ENCODE assay signal across 14 cellular contexts in genomic region chr7:40916811-40917210, GRCh38.
DNase-seq lines count a peak whose midpoint lies in the region; ATAC-seq and TF ChIP-seq lines count a peak whose summit lies in the region.
"Had no signal": no experiment of that assay in that cellular context is flagged by ENCODE, and none has a peak within 500 bp of the region (broad histone marks: within the 10 kb centered on the region; RNA-seq: fewer than 3 reads in every experiment).

No MANE protein-coding gene starts in this region.

- TF ChIP-seq POLR2A in transverse colon (IDR thresholded peaks at IDR 0.05) = no peak
- no peak for TF ChIP-seq POLR2A in esophagus squamous epithelium (IDR thresholded peaks at IDR 0.05)

- ATAC-seq in T-helper 17 cell = no peak
- ATAC-seq in activated CD8-positive, alpha-beta T cell treated with anti-CD3 and anti-CD28 coated beads, Interleukin-2, amount 10 ng/mL, durations not matched to agents 7 days and 5 days = no peak
- ATAC-seq: GM23338 had no signal

- H3K36me3 Mint-ChIP-seq in T-helper 17 cell (ENCODE audit: low read depth) = no peaks in the 10 kb centered on the region
- H3K36me3 Mint-ChIP-seq in activated CD8-positive, alpha-beta T cell treated with anti-CD3 and anti-CD28 coated beads, Interleukin-2, amount 10 ng/mL, durations not matched to agents 7 days and 5 days (ENCODE audit: low read depth) = no peaks in the 10 kb centered on the region
- H3K36me3 Mint-ChIP-seq: CD4-positive, alpha-beta memory T cell had no signal

- no peak overlapping the region for H4K8ac ChIP-seq in mesenchymal stem cell (ENCODE audit: low read length)

- no peak overlapping the region for H3K27ac Mint-ChIP-seq in T-helper 17 cell
- no peak overlapping the region for H3K27ac Mint-ChIP-seq in activated CD8-positive, alpha-beta T cell treated with anti-CD3 and anti-CD28 coated beads, Interleukin-2, amount 10 ng/mL, durations not matched to agents 7 days and 5 days
- H3K27ac Mint-ChIP-seq: CD4-positive, alpha-beta memory T cell; GM23338 had no signal

- no peak overlapping the region for H2BK15ac ChIP-seq in mesenchymal stem cell (ENCODE audit: low read depth, poor library complexity, severe bottlenecking)

- no peak overlapping the region for H2BK5ac ChIP-seq in mesenchymal stem cell (ENCODE audit: low read depth, low read length, poor library complexity, severe bottlenecking)

- no peak overlapping the region for H3K18ac ChIP-seq in mesenchymal stem cell (ENCODE audit: low read depth in 1 of 2, low read length in 2 of 2)

- H3K4me3 Mint-ChIP-seq in T-helper 17 cell = no peak overlapping the region
- H3K4me3 Mint-ChIP-seq in activated CD8-positive, alpha-beta T cell treated with anti-CD3 and anti-CD28 coated beads, Interleukin-2, amount 10 ng/mL, durations not matched to agents 7 days and 5 days = no peak overlapping the region
- H3K4me3 Mint-ChIP-seq: CD4-positive, alpha-beta memory T cell; GM23338 had no signal

- H3K4ac ChIP-seq in mesenchymal stem cell (ENCODE audit: low read depth in 1 of 2, low read length in 2 of 2) = no peak overlapping the region

- H3K23ac ChIP-seq in mesenchymal stem cell (ENCODE audit: low read length in 2 of 2) = no peak overlapping the region

- H3K4me3 ChIP-seq in SJSA1 (no peak overlapping the region), fibroblast of villous mesenchyme (ENCODE audit: low read depth, low read length) (no peak overlapping the region), mesenchymal stem cell (ENCODE audit: insufficient read depth in 1 of 2, low read depth in 1 of 2, low read length in 2 of 2) (no peak overlapping the region), transverse colon (no peak overlapping the region), esophagus squamous epithelium (no peak overlapping the region)
- H3K4me3 ChIP-seq: GM23338 had no signal

- no peaks in the 10 kb centered on the region for H3K4me1 Mint-ChIP-seq in T-helper 17 cell
- H3K4me1 Mint-ChIP-seq in activated CD8-positive, alpha-beta T cell treated with anti-CD3 and anti-CD28 coated beads, Interleukin-2, amount 10 ng/mL, durations not matched to agents 7 days and 5 days (ENCODE audit: low read depth) = no peaks in the 10 kb centered on the region
- H3K4me1 Mint-ChIP-seq: CD4-positive, alpha-beta memory T cell; GM23338 had no signal

- H3K27me3 ChIP-seq in SJSA1 (replicated peaks) (no peaks in the 10 kb centered on the region), mesenchymal stem cell (ENCODE audit: control insufficient read depth in 1 of 2, insufficient read depth in 1 of 2, low read length in 2 of 2) (no peaks in the 10 kb centered on the region), transverse colon (no peaks in the 10 kb centered on the region), esophagus squamous epithelium (peaks cover 0 to 8% (median 0%) of the 10 kb centered on the region in 4 donors)
- H3K27me3 ChIP-seq: BE2C had no signal

- intact Hi-C loops in transverse colon (cut with DNase I; ENCODE audit: low total_unique reads) (no loop called here), esophagus squamous epithelium (cut with DNase I) (no loop called here)

- no peak for DNase-seq in SJSA1 (ENCODE audit: low read depth in 1 of 2, low spot score in 2 of 2)
- peak; percentile 28 for DNase-seq in fibroblast of villous mesenchyme (ENCODE audit: low read depth)
- peak; percentile 38 for DNase-seq in mesenchymal stem cell
- DNase-seq in transverse colon = no peak
- DNase-seq in T-helper 17 cell = no peak
- DNase-seq in activated CD8-positive, alpha-beta T cell treated with anti-CD3 and anti-CD28 coated beads, Interleukin-2, amount 10 ng/mL, durations not matched to agents 7 days and 5 days = no peak
- no peak for DNase-seq in esophagus squamous epithelium (lab: John Stamatoyannopoulos, UW)
- DNase-seq: BE2C; CD4-positive, alpha-beta memory T cell; DMS79; EL; H7 had no signal

- H2BK120ac ChIP-seq in mesenchymal stem cell (ENCODE audit: low read depth, low read length) = no peak overlapping the region

- H3K4me2 ChIP-seq in mesenchymal stem cell (ENCODE audit: low read length, poor library complexity, severe bottlenecking) = no peak overlapping the region
- H3K4me2 ChIP-seq: GM23338 had no signal

- TF ChIP-seq CTCF in fibroblast of villous mesenchyme (IDR thresholded peaks at IDR 0.05; ENCODE audit: insufficient read depth, low read depth, low read length) = no peak
- TF ChIP-seq CTCF in transverse colon (IDR thresholded peaks at IDR 0.05) = no peak
- TF ChIP-seq CTCF in esophagus squamous epithelium (IDR thresholded peaks at IDR 0.05) = no peak

- H2BK12ac ChIP-seq in mesenchymal stem cell (ENCODE audit: low read length in 2 of 2) = no peak overlapping the region

- H2AFZ ChIP-seq in mesenchymal stem cell (ENCODE audit: low read depth, low read length) = no peak overlapping the region
- H2AFZ ChIP-seq: GM23338 had no signal

- in situ Hi-C loops in transverse colon (cut with MboI; ENCODE audit: low pct_ligation_motif_present in 1 of 4, low pct_unique_long_range_greater_than_20kb in 1 of 4, low sequenced_read_pairs in 3 of 4) = no loop called here

- no peaks in the 10 kb centered on the region; the same call in 1 of the 2 replicates for H3K9me3 ChIP-seq in SJSA1 (replicated peaks)
- no peaks in the 10 kb centered on the region for H3K9me3 ChIP-seq in mesenchymal stem cell (ENCODE audit: control insufficient read depth, low read length)
- no peaks in the 10 kb centered on the region for H3K9me3 ChIP-seq in transverse colon
- no peaks in the 10 kb centered on the region for H3K9me3 ChIP-seq in T-helper 17 cell (ENCODE audit: control insufficient read depth, low read length, poor library complexity, severe bottlenecking)
- no peaks in the 10 kb centered on the region for H3K9me3 ChIP-seq in esophagus squamous epithelium
- H3K9me3 ChIP-seq: BE2C had no signal

- H3K4me1 ChIP-seq in SJSA1 (replicated peaks) = peaks cover 36% of the 10 kb centered on the region
- peaks cover 6% of the 10 kb centered on the region for H3K4me1 ChIP-seq in mesenchymal stem cell (ENCODE audit: control insufficient read depth, insufficient read depth, low read depth, low read length)
- H3K4me1 ChIP-seq in transverse colon = no peaks in the 10 kb centered on the region
- peaks cover 0 to 5% (median 0%) of the 10 kb centered on the region in 3 donors for H3K4me1 ChIP-seq in esophagus squamous epithelium
- H3K4me1 ChIP-seq: BE2C had no signal

- CTCF ChIA-PET in activated CD8-positive, alpha-beta T cell treated with anti-CD3 and anti-CD28 coated beads, Interleukin-2, amount 10 ng/mL, durations not matched to agents 7 days and 5 days (lab: Charles Lee) = no interaction called here

- WGBS in mesenchymal stem cell = 50% methylated on average over 2 of the region's 2 CpGs
- 72 to 83% methylated on average over 2 of the region's 2 CpGs for WGBS in transverse colon (ENCODE audit: low coverage in 1 of 2), 2 donors
- 70 to 85% methylated on average over 2 of the region's 2 CpGs for WGBS in esophagus squamous epithelium, 2 donors

- H3K27me3 Mint-ChIP-seq in T-helper 17 cell = no peaks in the 10 kb centered on the region
- H3K27me3 Mint-ChIP-seq in activated CD8-positive, alpha-beta T cell treated with anti-CD3 and anti-CD28 coated beads, Interleukin-2, amount 10 ng/mL, durations not matched to agents 7 days and 5 days (ENCODE audit: low read depth) = no peaks in the 10 kb centered on the region
- H3K27me3 Mint-ChIP-seq: CD4-positive, alpha-beta memory T cell had no signal

- H3K79me1 ChIP-seq in mesenchymal stem cell (replicated peaks; ENCODE audit: low read length, poor library complexity, severe bottlenecking) = no peaks in the 10 kb centered on the region

- H2AK5ac ChIP-seq in mesenchymal stem cell (ENCODE audit: low read length, severe bottlenecking) = no peak overlapping the region

- no peak overlapping the region for H4K91ac ChIP-seq in mesenchymal stem cell (ENCODE audit: low read length)

- peak overlapping the region; percentile 82 for H3K27ac ChIP-seq in SJSA1
- H3K27ac ChIP-seq in mesenchymal stem cell (ENCODE audit: low read length, poor library complexity, severe bottlenecking) = no peak overlapping the region
- H3K27ac ChIP-seq in transverse colon = no peak overlapping the region
- H3K27ac ChIP-seq in esophagus squamous epithelium = no peak overlapping the region
- H3K27ac ChIP-seq: C4-2B had no signal

- peaks cover 5% of the 10 kb centered on the region; the same call in 1 of the 2 replicates for H3K36me3 ChIP-seq in SJSA1
- H3K36me3 ChIP-seq in mesenchymal stem cell (ENCODE audit: control insufficient read depth in 1 of 2, insufficient read depth in 2 of 2, low read depth in 1 of 2, low read length in 2 of 2) = no peaks in the 10 kb centered on the region
- H3K36me3 ChIP-seq in transverse colon = no peaks in the 10 kb centered on the region
- H3K36me3 ChIP-seq in esophagus squamous epithelium = no peaks in the 10 kb centered on the region
- H3K36me3 ChIP-seq: BE2C had no signal

- H3K14ac ChIP-seq in mesenchymal stem cell (ENCODE audit: low read length in 2 of 2) = no peak overlapping the region

- H3K9me3 Mint-ChIP-seq in activated CD8-positive, alpha-beta T cell treated with anti-CD3 and anti-CD28 coated beads, Interleukin-2, amount 10 ng/mL, durations not matched to agents 7 days and 5 days (ENCODE audit: insufficient read depth) = no peaks in the 10 kb centered on the region
- H3K9me3 Mint-ChIP-seq: GM23338 had no signal

- H3K9ac ChIP-seq in mesenchymal stem cell (ENCODE audit: low read length) = no peak overlapping the region

- POLR2A ChIA-PET in activated CD8-positive, alpha-beta T cell treated with anti-CD3 and anti-CD28 coated beads, Interleukin-2, amount 10 ng/mL, durations not matched to agents 7 days and 5 days (lab: Charles Lee) = no interaction called here

- no peak for TF ChIP-seq EP300 in transverse colon (IDR thresholded peaks at IDR 0.05; ENCODE audit: low read depth)

Comparison
In these comparisons a context has a peak if more than half of its experiments do, and no peak if none do; other contexts are left out.
1. DNase-seq: peak in fibroblast of villous mesenchyme (single experiment) and mesenchymal stem cell (single experiment); none in SJSA1 (0 of 2), transverse colon (single experiment), T-helper 17 cell (0 of 3), activated CD8-positive, alpha-beta T cell treated with anti-CD3 and anti-CD28 coated beads, Interleukin-2, amount 10 ng/mL, durations not matched to agents 7 days and 5 days (single experiment) and esophagus squamous epithelium (single experiment).